In the genomic region with DNA sequence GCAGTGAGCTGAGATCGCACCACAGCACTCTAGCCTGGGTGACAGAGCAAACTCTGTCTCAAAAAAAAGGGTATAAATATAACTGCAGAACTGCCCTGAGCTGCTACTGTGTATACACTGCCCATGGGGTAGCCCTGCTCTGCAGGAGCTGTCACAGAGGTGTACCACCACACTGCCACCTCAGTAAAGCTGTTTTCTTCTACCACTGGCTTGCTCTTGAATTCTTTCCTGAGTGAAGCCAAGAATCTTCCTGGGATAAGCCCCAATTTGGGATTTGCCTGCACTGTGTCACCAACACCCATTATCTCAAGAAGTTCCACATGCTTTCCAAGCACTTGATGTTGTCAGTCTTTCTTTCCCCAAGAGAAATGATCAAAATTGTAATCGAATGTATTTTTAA, we compare ENCODE assay signal across 22 cellular contexts. TPM values are rescaled to one million over a fixed set of nuclear protein-coding genes. Genes with fewer than 3 reads are reported as not detected.
"Had no signal": no experiment of that assay in that cellular context is flagged by ENCODE, and none has a peak within 500 bp of the region (broad histone marks: within the 10 kb centered on the region; RNA-seq: fewer than 3 reads in every experiment).

No MANE protein-coding gene starts in this region.

- H3K27me3 ChIP-seq: MG63 had no signal

- ATAC-seq: SK-N-SH treated with all-trans-retinoic acid at 6 μM for 48 hours had no signal

- DNase-seq: KBM-7, MG63, NCI-H1092, NCI-H1105 treated with DMSO at 0.1 percent for 48 hours, NCI-H1417 treated with DMSO at 0.1 percent for 48 hours, NCI-H146, NCI-H1694 treated with DMSO at 0.1 percent for 48 hours, NCI-H1930, NCI-H2081, NCI-H2107, NCI-H2227 treated with DMSO at 0.1 percent for 48 hours, NCI-H446, NCI-H510A, NCI-H524 treated with DMSO at 0.1 percent for 48 hours, NCI-H69, NCI-H774, RPMI8226, SHP77 treated with DMSO at 0.1 percent for 48 hours, SJCRH30 had no signal

- H3K4me3 ChIP-seq: MG63, SJCRH30 had no signal

- H3K9me3 ChIP-seq: MG63, SJCRH30 had no signal

- FAIRE-seq: RCC 7860 had no signal

- H3K27ac ChIP-seq: SJCRH30 had no signal

- H3K36me3 ChIP-seq: SJCRH30 had no signal

RNA-seq across cellular contexts. Expression of a gene that starts 56.8 kb away (rescaled TPM):
- total RNA-seq: HT-29, SJCRH30 had no signal
